In genomic region chr12:33588725-33589405, GRCh38 we compare ENCODE assay signal across 17 cellular contexts.
DNase-seq lines count a peak whose midpoint lies in the region; ATAC-seq, FAIRE-seq and TF ChIP-seq lines count a peak whose summit lies in the region.
"Had no signal": no experiment of that assay in that cellular context is flagged by ENCODE, and none has a peak within 500 bp of the region (broad histone marks: within the 10 kb centered on the region; RNA-seq: fewer than 3 reads in every experiment).

No MANE protein-coding gene starts in this region.

- no peak overlapping the region for H3K27ac Mint-ChIP-seq in WTC11
- H3K27ac Mint-ChIP-seq: IgD-negative memory B cell had no signal

- H3K4me1 Mint-ChIP-seq in WTC11: peaks cover 42% of the 10 kb centered on the region
- H3K4me1 Mint-ChIP-seq: IgD-negative memory B cell had no signal

- H3K4me2 ChIP-seq in A549 (0 out of 3 replicates have a peak overlapping the region, but pooled peaks have one; percentile 20), hepatocyte (no peak overlapping the region)

- DNase-seq in A549 (ENCODE audit: low read depth in 1 of 2, low spot score in 1 of 2) (no peak), NB4 (ENCODE audit: low read depth) (peak; percentile 30), hepatocyte (ENCODE audit: low spot score) (no peak), WTC11 (ENCODE audit: low spot score) (no peak), G401 (ENCODE audit: low spot score) (no peak)
- no peak for DNase-seq in activated CD4-positive, alpha-beta T cell treated with anti-CD3 and anti-CD28 coated beads, Interleukin-2, amount 50 U/mL, for 1 hour
- DNase-seq: activated CD4-positive, alpha-beta T cell treated with anti-CD3 and anti-CD28 coated beads for 1 hour; activated T-cell treated with anti-CD3 and anti-CD28 coated beads, Interleukin-2, amount 50 U/mL, for 48 hours; amygdala; dorsolateral prefrontal cortex; midbrain; NCI-H1694; uterus had no signal

- 47% methylated on average over 4 of the region's 4 CpGs for WGBS in A549 (ENCODE audit: missing lambda C conversion rate)
- WGBS in hepatocyte (ENCODE audit: low lambda C conversion rate, missing lambda C conversion rate): 77% methylated on average over 4 of the region's 4 CpGs

- H3K36me3 Mint-ChIP-seq in WTC11: no peaks in the 10 kb centered on the region
- H3K36me3 Mint-ChIP-seq: IgD-negative memory B cell had no signal

- H3K4me3 Mint-ChIP-seq in WTC11: no peak overlapping the region
- H3K4me3 Mint-ChIP-seq: IgD-negative memory B cell had no signal

- TF ChIP-seq RAD21 in A549 (conservative IDR thresholded peaks at IDR 0.05 in 1 of 2, IDR thresholded peaks at IDR 0.05 in 1 of 2): no peak

- TF ChIP-seq CTCF in A549 (IDR thresholded peaks at IDR 0.05): no peak
- TF ChIP-seq CTCF in NB4 (IDR thresholded peaks at IDR 0.05; ENCODE audit: low read depth, low read length): no peak
- no peak for TF ChIP-seq CTCF in hepatocyte (IDR thresholded peaks at IDR 0.05; ENCODE audit: poor library complexity)
- no peak for TF ChIP-seq CTCF in WTC11 (IDR thresholded peaks at IDR 0.05)

- no peaks in the 10 kb centered on the region for H3K9me3 Mint-ChIP-seq in WTC11

- H3K9me3 ChIP-seq in A549 (no peaks in the 10 kb centered on the region), hepatocyte (ENCODE audit: low read depth) (no peaks in the 10 kb centered on the region)
- H3K9me3 ChIP-seq: uterus had no signal

- H3K36me3 ChIP-seq in hepatocyte (replicated peaks; ENCODE audit: insufficient read depth, low read depth): no peaks in the 10 kb centered on the region
- H3K36me3 ChIP-seq: uterus had no signal

- no peaks in the 10 kb centered on the region for H3K9me2 ChIP-seq in hepatocyte (replicated peaks; ENCODE audit: insufficient read depth)

- H3K4me1 ChIP-seq in A549: no peaks in the 10 kb centered on the region
- H3K4me1 ChIP-seq in hepatocyte (ENCODE audit: insufficient read depth): peaks cover 7% of the 10 kb centered on the region
- H3K4me1 ChIP-seq: parathyroid adenoma, uterus had no signal

- no peaks in the 10 kb centered on the region for H3K79me2 ChIP-seq in hepatocyte
- H3K79me2 ChIP-seq: parathyroid adenoma had no signal

- ATAC-seq in A549 (no peak), GM19035 (IDR thresholded peaks at IDR 0.05; ENCODE audit: unreplicated experiment) (peak; percentile 6), HG02610 (IDR thresholded peaks at IDR 0.05; ENCODE audit: unreplicated experiment) (no peak), WTC11 (no peak)

- in situ Hi-C loops in G401 (cut with HindIII; ENCODE audit: low sequenced_read_pairs): no loop called here

- no peak overlapping the region for H3K4me3 ChIP-seq in A549
- H3K4me3 ChIP-seq in NB4 (ENCODE audit: low read depth, low read length): peak overlapping the region; percentile 32
- no peak overlapping the region for H3K4me3 ChIP-seq in hepatocyte
- H3K4me3 ChIP-seq: dorsolateral prefrontal cortex, uterus had no signal

- FAIRE-seq in A549 (lab: Jason Lieb, UNC): no peak

- POLR2A ChIA-PET in A549 (lab: Yijun Ruan, JAX) (no interaction called here), WTC11 (lab: Charles Lee) (no interaction called here)

- H3K27me3 Mint-ChIP-seq in WTC11 (ENCODE audit: low read depth): no peaks in the 10 kb centered on the region
- H3K27me3 Mint-ChIP-seq: IgD-negative memory B cell had no signal

- H3K27ac ChIP-seq in A549: no peak overlapping the region
- H3K27ac ChIP-seq in hepatocyte: peak overlapping the region; percentile 17
- H3K27ac ChIP-seq: dorsolateral prefrontal cortex, parathyroid adenoma, uterus had no signal

- TF ChIP-seq POLR2A in A549 (IDR thresholded peaks at IDR 0.05; ENCODE audit: low read length) (no peak), NB4 (IDR thresholded peaks at IDR 0.05; ENCODE audit: extremely low read depth, insufficient read length) (no peak)

- H2AFZ ChIP-seq in hepatocyte: no peak overlapping the region
- H2AFZ ChIP-seq: parathyroid adenoma had no signal

- no peaks in the 10 kb centered on the region for H3K27me3 ChIP-seq in hepatocyte
- H3K27me3 ChIP-seq: dorsolateral prefrontal cortex, uterus had no signal

- CTCF ChIA-PET in A549 (lab: Yijun Ruan, JAX) (no interaction called here), WTC11 (lab: Charles Lee) (interaction anchor here (0.7 to 1.1 kb wide), 4 partner anchors 13 to 833 kb away, joined by 3 to 4 read pairs (median 3); partner anchors contain the start of gene YARS2)

- no peak for TF ChIP-seq EP300 in A549 (IDR thresholded peaks at IDR 0.05)

- H4K20me1 ChIP-seq in hepatocyte (ENCODE audit: insufficient read depth, poor library complexity, severe bottlenecking): no peaks in the 10 kb centered on the region

TF ChIP-seq in A549, 52 proteins besides CTCF, POLR2A, EP300 and RAD21:
- TF ChIP-seq HEYL (CRISPR knock-in tag; IDR thresholded peaks at IDR 0.05) (no peak), REST (IDR thresholded peaks at IDR 0.05) (no peak), RARB (CRISPR knock-in tag; IDR thresholded peaks at IDR 0.05) (no peak), TP53 (CRISPR knock-in tag; IDR thresholded peaks at IDR 0.05) (no peak)
TF ChIP-seq in A549: peak in this region for 0.

TF ChIP-seq in WTC11, 78 proteins besides CTCF, POLR2A, EP300 and RAD21 (continues in another document):
- TF ChIP-seq ZNF121 (CRISPR knock-in tag; IDR thresholded peaks at IDR 0.05) (no peak), NR3C1 (CRISPR knock-in tag; conservative IDR thresholded peaks at IDR 0.05; ENCODE audit: low read depth) (no peak), ZNF416 (CRISPR knock-in tag; IDR thresholded peaks at IDR 0.05) (no peak), NR2C2 (CRISPR knock-in tag; IDR thresholded peaks at IDR 0.05) (no peak), NFATC4 (CRISPR knock-in tag; IDR thresholded peaks at IDR 0.05) (no peak), TEAD1 (CRISPR knock-in tag; IDR thresholded peaks at IDR 0.05) (no peak), FOXJ3 (CRISPR knock-in tag; IDR thresholded peaks at IDR 0.05; ENCODE audit: borderline replicate concordance) (no peak)
- TF ChIP-seq, protein P1, sequence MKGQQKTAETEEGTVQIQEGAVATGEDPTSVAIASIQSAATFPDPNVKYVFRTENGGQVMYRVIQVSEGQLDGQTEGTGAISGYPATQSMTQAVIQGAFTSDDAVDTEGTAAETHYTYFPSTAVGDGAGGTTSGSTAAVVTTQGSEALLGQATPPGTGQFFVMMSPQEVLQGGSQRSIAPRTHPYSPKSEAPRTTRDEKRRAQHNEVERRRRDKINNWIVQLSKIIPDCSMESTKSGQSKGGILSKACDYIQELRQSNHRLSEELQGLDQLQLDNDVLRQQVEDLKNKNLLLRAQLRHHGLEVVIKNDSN (CRISPR knock-in tag; IDR thresholded peaks at IDR 0.05): no peak
- TF ChIP-seq, protein P2, sequence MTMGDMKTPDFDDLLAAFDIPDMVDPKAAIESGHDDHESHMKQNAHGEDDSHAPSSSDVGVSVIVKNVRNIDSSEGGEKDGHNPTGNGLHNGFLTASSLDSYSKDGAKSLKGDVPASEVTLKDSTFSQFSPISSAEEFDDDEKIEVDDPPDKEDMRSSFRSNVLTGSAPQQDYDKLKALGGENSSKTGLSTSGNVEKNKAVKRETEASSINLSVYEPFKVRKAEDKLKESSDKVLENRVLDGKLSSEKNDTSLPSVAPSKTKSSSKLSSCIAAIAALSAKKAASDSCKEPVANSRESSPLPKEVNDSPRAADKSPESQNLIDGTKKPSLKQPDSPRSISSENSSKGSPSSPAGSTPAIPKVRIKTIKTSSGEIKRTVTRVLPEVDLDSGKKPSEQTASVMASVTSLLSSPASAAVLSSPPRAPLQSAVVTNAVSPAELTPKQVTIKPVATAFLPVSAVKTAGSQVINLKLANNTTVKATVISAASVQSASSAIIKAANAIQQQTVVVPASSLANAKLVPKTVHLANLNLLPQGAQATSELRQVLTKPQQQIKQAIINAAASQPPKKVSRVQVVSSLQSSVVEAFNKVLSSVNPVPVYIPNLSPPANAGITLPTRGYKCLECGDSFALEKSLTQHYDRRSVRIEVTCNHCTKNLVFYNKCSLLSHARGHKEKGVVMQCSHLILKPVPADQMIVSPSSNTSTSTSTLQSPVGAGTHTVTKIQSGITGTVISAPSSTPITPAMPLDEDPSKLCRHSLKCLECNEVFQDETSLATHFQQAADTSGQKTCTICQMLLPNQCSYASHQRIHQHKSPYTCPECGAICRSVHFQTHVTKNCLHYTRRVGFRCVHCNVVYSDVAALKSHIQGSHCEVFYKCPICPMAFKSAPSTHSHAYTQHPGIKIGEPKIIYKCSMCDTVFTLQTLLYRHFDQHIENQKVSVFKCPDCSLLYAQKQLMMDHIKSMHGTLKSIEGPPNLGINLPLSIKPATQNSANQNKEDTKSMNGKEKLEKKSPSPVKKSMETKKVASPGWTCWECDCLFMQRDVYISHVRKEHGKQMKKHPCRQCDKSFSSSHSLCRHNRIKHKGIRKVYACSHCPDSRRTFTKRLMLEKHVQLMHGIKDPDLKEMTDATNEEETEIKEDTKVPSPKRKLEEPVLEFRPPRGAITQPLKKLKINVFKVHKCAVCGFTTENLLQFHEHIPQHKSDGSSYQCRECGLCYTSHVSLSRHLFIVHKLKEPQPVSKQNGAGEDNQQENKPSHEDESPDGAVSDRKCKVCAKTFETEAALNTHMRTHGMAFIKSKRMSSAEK (CRISPR knock-in tag; IDR thresholded peaks at IDR 0.05; ENCODE audit: borderline replicate concordance): no peak
- TF ChIP-seq, protein P3, sequence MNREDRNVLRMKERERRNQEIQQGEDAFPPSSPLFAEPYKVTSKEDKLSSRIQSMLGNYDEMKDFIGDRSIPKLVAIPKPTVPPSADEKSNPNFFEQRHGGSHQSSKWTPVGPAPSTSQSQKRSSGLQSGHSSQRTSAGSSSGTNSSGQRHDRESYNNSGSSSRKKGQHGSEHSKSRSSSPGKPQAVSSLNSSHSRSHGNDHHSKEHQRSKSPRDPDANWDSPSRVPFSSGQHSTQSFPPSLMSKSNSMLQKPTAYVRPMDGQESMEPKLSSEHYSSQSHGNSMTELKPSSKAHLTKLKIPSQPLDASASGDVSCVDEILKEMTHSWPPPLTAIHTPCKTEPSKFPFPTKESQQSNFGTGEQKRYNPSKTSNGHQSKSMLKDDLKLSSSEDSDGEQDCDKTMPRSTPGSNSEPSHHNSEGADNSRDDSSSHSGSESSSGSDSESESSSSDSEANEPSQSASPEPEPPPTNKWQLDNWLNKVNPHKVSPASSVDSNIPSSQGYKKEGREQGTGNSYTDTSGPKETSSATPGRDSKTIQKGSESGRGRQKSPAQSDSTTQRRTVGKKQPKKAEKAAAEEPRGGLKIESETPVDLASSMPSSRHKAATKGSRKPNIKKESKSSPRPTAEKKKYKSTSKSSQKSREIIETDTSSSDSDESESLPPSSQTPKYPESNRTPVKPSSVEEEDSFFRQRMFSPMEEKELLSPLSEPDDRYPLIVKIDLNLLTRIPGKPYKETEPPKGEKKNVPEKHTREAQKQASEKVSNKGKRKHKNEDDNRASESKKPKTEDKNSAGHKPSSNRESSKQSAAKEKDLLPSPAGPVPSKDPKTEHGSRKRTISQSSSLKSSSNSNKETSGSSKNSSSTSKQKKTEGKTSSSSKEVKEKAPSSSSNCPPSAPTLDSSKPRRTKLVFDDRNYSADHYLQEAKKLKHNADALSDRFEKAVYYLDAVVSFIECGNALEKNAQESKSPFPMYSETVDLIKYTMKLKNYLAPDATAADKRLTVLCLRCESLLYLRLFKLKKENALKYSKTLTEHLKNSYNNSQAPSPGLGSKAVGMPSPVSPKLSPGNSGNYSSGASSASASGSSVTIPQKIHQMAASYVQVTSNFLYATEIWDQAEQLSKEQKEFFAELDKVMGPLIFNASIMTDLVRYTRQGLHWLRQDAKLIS (CRISPR knock-in tag; IDR thresholded peaks at IDR 0.05; ENCODE audit: borderline replicate concordance): no peak
